ENCODE assay signal across 10 cellular contexts in genomic region chr16:23026777-23027362, GRCh38.
A peak's percentile ranks its signal among the peaks of the same experiment; 100 is the strongest.
DNase-seq lines count a peak whose midpoint lies in the region; ATAC-seq, FAIRE-seq and TF ChIP-seq lines count a peak whose summit lies in the region.
"Had no signal": no experiment of that assay in that cellular context is flagged by ENCODE, and none has a peak within 500 bp of the region (broad histone marks: within the 10 kb centered on the region; RNA-seq: fewer than 3 reads in every experiment).

No MANE protein-coding gene starts in this region.

- H3K9me3 ChIP-seq in GM12878 (replicated peaks; ENCODE audit: control insufficient read depth, insufficient read depth, low read length) (no peaks in the 10 kb centered on the region), prostate gland (no peaks in the 10 kb centered on the region)

- intact Hi-C loops in GM12878 (cut with micrococcal nuclease; ENCODE audit: unreplicated experiment) (no loop called here), prostate gland (cut with DNase I) (no loop called here)

- H2AFZ ChIP-seq in GM12878 (ENCODE audit: control insufficient read depth, low read depth, low read length) = no peak overlapping the region

- no peak for TF ChIP-seq RAD21 in GM12878 (IDR thresholded peaks at IDR 0.05; ENCODE audit: insufficient read depth, low read depth, low read length)

- H3K36me3 ChIP-seq in GM12878 (ENCODE audit: control insufficient read depth in 2 of 2, insufficient read depth in 2 of 2, low read length in 1 of 2) (no peaks in the 10 kb centered on the region), prostate gland (no peaks in the 10 kb centered on the region)

- H3K27ac ChIP-seq in GM12878 (ENCODE audit: control insufficient read depth, insufficient read depth) (no peak overlapping the region), prostate gland (no peak overlapping the region)

- TF ChIP-seq POLR2A in GM12878 (IDR thresholded peaks at IDR 0.05; ENCODE audit: low read depth, low read length) = no peak
- TF ChIP-seq POLR2A in prostate gland (IDR thresholded peaks at IDR 0.05) = no peak

- peak; percentile 42 for DNase-seq in Daoy (ENCODE audit: low read depth)
- DNase-seq in HuH-7 (ENCODE audit: low spot score) = peak; percentile 30
- DNase-seq in GM12878 (ENCODE audit: low read depth, low spot score) = no peak
- DNase-seq in kidney tubule cell (ENCODE audit: low spot score) = peak; percentile 15
- DNase-seq in occipital lobe (lab: John Stamatoyannopoulos, UW) = no peak
- DNase-seq in SIG-M5 treated with dmso at 0.1 percent for 504 hours (lab: John Stamatoyannopoulos, UW; ENCODE audit: unreplicated experiment) = no peak
- DNase-seq in prostate gland (ENCODE audit: low spot score) = no peak
- DNase-seq: NCI-H1436; stimulated activated CD4-positive, alpha-beta T cell treated with anti-CD3 and anti-CD28 coated beads, Interleukin-2, amount 100 ng/mL, for 48 hours had no signal

- H3K4me1 ChIP-seq in GM12878 (ENCODE audit: control insufficient read depth, insufficient read depth, low read length) = no peaks in the 10 kb centered on the region
- H3K4me1 ChIP-seq in prostate gland (replicated peaks) = no peaks in the 10 kb centered on the region

- POLR2A ChIA-PET in GM12878 (lab: Charles Lee) = no interaction called here

- SMC1A ChIA-PET in GM12878 (lab: Charles Lee; ENCODE audit: uncharacterized antibody, unreplicated experiment) = no interaction called here

- TF ChIP-seq EP300 in GM12878 (IDR thresholded peaks at IDR 0.05; ENCODE audit: borderline replicate concordance in 1 of 2, control insufficient read depth in 1 of 2, low read depth in 2 of 2, low read length in 2 of 2) = no peak

- TF ChIP-seq CTCF in GM12878 (IDR thresholded peaks at IDR 0.05 in 2 of 3, conservative IDR thresholded peaks at IDR 0.05 in 1 of 3; ENCODE audit: control insufficient read depth in 2 of 3, extremely low read depth in 1 of 3, insufficient read depth in 1 of 3, low read depth in 3 of 3, low read length in 3 of 3) (no peak), prostate gland (IDR thresholded peaks at IDR 0.05) (no peak)

- H3K79me2 ChIP-seq in GM12878 (ENCODE audit: control insufficient read depth, insufficient read depth, low read length) = no peaks in the 10 kb centered on the region

- 0 out of 3 replicates have a peak, but pooled peaks have one; percentile 37 for ATAC-seq in GM12878
- no peak for ATAC-seq in GM19035 (IDR thresholded peaks at IDR 0.05; ENCODE audit: unreplicated experiment)

- 8% methylated on average over 4 of the region's 4 CpGs for WGBS in GM12878 (ENCODE audit: insufficient coverage, insufficient replicate concordance, low lambda C conversion rate, missing lambda C conversion rate)
- 26% methylated on average over 4 of the region's 4 CpGs for WGBS in prostate gland

- no peak overlapping the region for H3K4me2 ChIP-seq in GM12878 (ENCODE audit: control insufficient read depth, insufficient read depth)

- H4K20me1 ChIP-seq in GM12878 (ENCODE audit: control insufficient read depth, insufficient read depth) = no peaks in the 10 kb centered on the region

- in situ Hi-C loops in GM12878 (cut with MboI) = no loop called here

- no peak overlapping the region for H3K4me3 ChIP-seq in GM12878
- no peak overlapping the region for H3K4me3 ChIP-seq in prostate gland

- H3K27me3 ChIP-seq in GM12878 (replicated peaks in 1 of 2; ENCODE audit: control insufficient read depth in 2 of 2, insufficient read depth in 2 of 2, low read length in 1 of 2) (peaks cover 0 to 1% of the 10 kb centered on the region in 2 experiments; a peak in 1 of 4 replicates), prostate gland (replicated peaks; ENCODE audit: insufficient read depth) (no peaks in the 10 kb centered on the region)

- BruUV-seq in GM12878 (replicated peaks; lab: Mats Ljungman, UMichigan) = no TSS peak

- no peak overlapping the region for H3K9ac ChIP-seq in GM12878 (ENCODE audit: control insufficient read depth, insufficient read depth, low read length)

- no peak for FAIRE-seq in GM12878 (lab: Jason Lieb, UNC)

- RAD21 ChIA-PET in GM12878 (lab: Charles Lee; ENCODE audit: unreplicated experiment) = no interaction called here

- CTCF ChIA-PET in GM12878 (lab: Yijun Ruan, JAX) = interaction anchor here (1.0 to 1.8 kb wide), 2 partner anchors 13 to 37 kb away, joined by 3 to 5 read pairs; no protein-coding TSS in a partner anchor

TF ChIP-seq in GM12878, 131 proteins besides CTCF, POLR2A, EP300 and RAD21:
- TF ChIP-seq REST (IDR thresholded peaks at IDR 0.05; ENCODE audit: low read depth, low read length) (peak; percentile 90), MEF2B (IDR thresholded peaks at IDR 0.05; ENCODE audit: partially characterized antibody, poor library complexity, severe bottlenecking) (no peak)

Comparison
In these comparisons a context has a peak if more than half of its experiments do, and no peak if none do; other contexts are left out.
1. DNase-seq: peak in Daoy (single experiment), HuH-7 (single experiment) and kidney tubule cell (single experiment); none in GM12878 (single experiment), occipital lobe (single experiment), SIG-M5 treated with dmso at 0.1 percent for 504 hours (single experiment) and prostate gland (single experiment).